Comparison of ENCODE assay signal across 15 cellular contexts in the genomic region with DNA sequence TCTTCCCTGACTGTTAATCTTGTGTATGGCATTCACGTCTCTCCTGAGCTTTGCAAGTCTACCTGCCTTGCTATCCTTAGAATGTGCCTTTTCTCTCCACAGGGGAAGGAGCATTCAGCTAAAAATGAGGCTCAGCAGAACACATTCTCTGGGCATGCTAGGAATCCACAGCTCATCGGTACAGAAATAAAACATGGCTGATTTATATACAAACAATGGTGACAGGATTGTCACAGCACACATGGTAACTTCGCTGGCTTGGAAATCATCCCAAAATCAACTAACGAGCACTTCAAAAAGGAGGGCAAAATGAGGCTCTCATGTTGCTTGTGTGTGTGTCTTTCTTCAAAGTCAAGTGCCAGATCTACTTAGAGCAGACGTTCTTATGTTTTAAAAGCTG.
"Had no signal": no experiment of that assay in that cellular context is flagged by ENCODE, and none has a peak within 500 bp of the region (broad histone marks: within the 10 kb centered on the region; RNA-seq: fewer than 3 reads in every experiment).

No MANE protein-coding gene starts in this region.

- DNase-seq: activated naive CD4-positive, alpha-beta T cell treated with anti-CD3 and anti-CD28 coated beads, Interleukin-2, amount 10 ng/mL, durations not matched to agents 7 days and 5 days; central memory CD4-positive, alpha-beta T cell; cortex of kidney; effector CD8-positive, alpha-beta T cell; gastrocnemius medialis; islet precursor cell; mesenchymal stem cell; nucleus accumbens; stimulated activated CD4-positive, alpha-beta T cell treated with anti-CD3 and anti-CD28 coated beads, Interleukin-2, amount 100 ng/mL, for 24 hours; stimulated activated naive CD4-positive, alpha-beta T cell; transverse colon had no signal

- ATAC-seq: gastrocnemius medialis; left lobe of liver; natural killer cell treated with Interleukin-12 subunit alpha and Interleukin-12 subunit beta and Interleukin-15 and Interleukin-18, amount 100 ng/mL, for 72 hours; sciatic nerve had no signal

- H3K27me3 ChIP-seq: gastrocnemius medialis, transverse colon had no signal

- H3K4me1 ChIP-seq: prostate gland, transverse colon had no signal

- H3K4me3 ChIP-seq: gastrocnemius medialis, prostate gland, transverse colon had no signal

- H3K9me3 ChIP-seq: gastrocnemius medialis, prostate gland, transverse colon had no signal

- H3K36me3 ChIP-seq: gastrocnemius medialis, prostate gland, transverse colon had no signal

- H3K27ac ChIP-seq: gastrocnemius medialis, prostate gland, transverse colon had no signal
